ENCODE assay signal across 2 cellular contexts in genomic region chr21:45910548-45911221, GRCh38.
TF ChIP-seq lines count a peak whose summit lies in the region.

No MANE protein-coding gene starts in this region.

TF ChIP-seq in SK-N-SH, 30 proteins besides CTCF, POLR2A, EP300 and RAD21 (continued from another document):
- TF ChIP-seq REST (IDR thresholded peaks at IDR 0.05; ENCODE audit: low read depth, low read length) (no peak), SMC3 (IDR thresholded peaks at IDR 0.05; ENCODE audit: low read depth, low read length) (no peak), ELF1 (IDR thresholded peaks at IDR 0.05) (no peak), NFIC (IDR thresholded peaks at IDR 0.05; ENCODE audit: borderline replicate concordance) (peak; percentile 72), ZBTB33 (IDR thresholded peaks at IDR 0.05; ENCODE audit: borderline replicate concordance, low read depth) (no peak), POLR2AphosphoS5 (IDR thresholded peaks at IDR 0.05; ENCODE audit: low read depth, low read length) (no peak), GATA2 (CRISPR knock-in tag; IDR thresholded peaks at IDR 0.05) (peak; percentile 23; the same call in 1 of the 2 replicates), SIN3A (IDR thresholded peaks at IDR 0.05; ENCODE audit: borderline replicate concordance, low read depth, low read length) (no peak), USF2 (IDR thresholded peaks at IDR 0.05; ENCODE audit: borderline replicate concordance, low read depth, low read length) (no peak), YY1 (IDR thresholded peaks at IDR 0.05; ENCODE audit: low read depth) (no peak)

TF ChIP-seq in SK-N-SH treated with all-trans-retinoic acid at 6 μM for 48 hours, 23 proteins besides CTCF, POLR2A, EP300 and RAD21 (continued from another document):
- TF ChIP-seq PATZ1 (CRISPR knock-in tag; IDR thresholded peaks at IDR 0.05; ENCODE audit: borderline replicate concordance), result no peak
- TF ChIP-seq OSR1 (CRISPR knock-in tag; IDR thresholded peaks at IDR 0.05), result no peak
- TF ChIP-seq ZFP30 (CRISPR knock-in tag; IDR thresholded peaks at IDR 0.05), result no peak
- no peak for TF ChIP-seq GLIS3 (CRISPR knock-in tag; IDR thresholded peaks at IDR 0.05)
- TF ChIP-seq ZNF565 (CRISPR knock-in tag; conservative IDR thresholded peaks at IDR 0.05; ENCODE audit: low read depth), result no peak
- no peak for TF ChIP-seq ZNF8 (CRISPR knock-in tag; IDR thresholded peaks at IDR 0.05)
- no peak for TF ChIP-seq ISL1 (CRISPR knock-in tag; IDR thresholded peaks at IDR 0.05)
- TF ChIP-seq SNAI2 (CRISPR knock-in tag; IDR thresholded peaks at IDR 0.05), result no peak
- TF ChIP-seq RARB (CRISPR knock-in tag; IDR thresholded peaks at IDR 0.05), result no peak
- no peak for TF ChIP-seq BACH2 (CRISPR knock-in tag; IDR thresholded peaks at IDR 0.05; ENCODE audit: borderline replicate concordance)
